16 cellular contexts compared by ENCODE assay signal in the genomic region with DNA sequence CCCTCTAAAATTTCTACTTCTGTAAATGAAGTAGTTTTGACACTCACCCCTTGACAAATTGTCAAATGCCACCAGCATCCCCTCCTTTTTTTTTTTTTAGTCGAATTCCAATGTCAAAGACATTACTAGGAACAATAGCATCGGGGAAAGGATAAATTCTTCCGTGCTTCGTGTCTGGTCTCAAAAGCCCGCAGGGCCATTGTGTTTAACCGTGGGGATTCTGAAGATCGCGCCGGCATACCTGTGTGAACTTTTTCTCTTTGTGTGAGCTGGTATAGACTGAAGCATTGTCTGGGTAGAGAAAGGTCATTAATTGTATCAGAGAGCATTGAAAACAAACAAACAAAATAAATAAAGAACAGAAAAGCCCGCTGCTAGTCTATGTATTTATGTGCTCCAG.
DNase-seq lines count a peak whose midpoint lies in the region; ATAC-seq and TF ChIP-seq lines count a peak whose summit lies in the region.
"Had no signal": no experiment of that assay in that cellular context is flagged by ENCODE, and none has a peak within 500 bp of the region (broad histone marks: within the 10 kb centered on the region; RNA-seq: fewer than 3 reads in every experiment).

No MANE protein-coding gene starts in this region.

- no peak for ATAC-seq in naive thymus-derived CD8-positive, alpha-beta T cell
- ATAC-seq: CD8-positive, alpha-beta T cell; GM12878; K562 had no signal

- POLR2A ChIA-PET in naive thymus-derived CD8-positive, alpha-beta T cell (lab: Charles Lee): no interaction called here

- dilution Hi-C loops in mammary epithelial cell (cut with HindIII; ENCODE audit: low sequenced_read_pairs): no loop called here

- H3K9ac ChIP-seq in HUES64 (ENCODE audit: low read depth, low read length) (no peak overlapping the region), endodermal cell (ENCODE audit: extremely low read depth, low read length, poor library complexity, severe bottlenecking) (no peak overlapping the region), neural progenitor cell (no peak overlapping the region), mammary epithelial cell (ENCODE audit: insufficient read depth, low read length) (no peak overlapping the region)
- H3K9ac ChIP-seq: BLaER1 treated with 17β-estradiol and CSF1 and Interleukin-3, amounts not matched to agents 10 nM and 100 nM had no signal

- H3K4me1 ChIP-seq in HUES64 (ENCODE audit: insufficient read depth, low read length) (peaks cover 6% of the 10 kb centered on the region; the same call in 1 of the 2 replicates), endodermal cell (ENCODE audit: control insufficient read depth, insufficient read depth, low read length) (no peaks in the 10 kb centered on the region), neural progenitor cell (peaks cover 4% of the 10 kb centered on the region), osteoblast (ENCODE audit: insufficient read depth, low read length) (no peaks in the 10 kb centered on the region), mammary epithelial cell (ENCODE audit: insufficient read depth, low read length) (no peaks in the 10 kb centered on the region)
- H3K4me1 ChIP-seq: BLaER1 treated with 17β-estradiol and CSF1 and Interleukin-3, amounts not matched to agents 10 nM and 100 nM had no signal

- H3K36me3 ChIP-seq in H7 (replicated peaks; ENCODE audit: control insufficient read depth, insufficient read depth, low read length) (no peaks in the 10 kb centered on the region), HUES64 (ENCODE audit: insufficient read depth, low read length) (no peaks in the 10 kb centered on the region), endodermal cell (ENCODE audit: control insufficient read depth, insufficient read depth, low read length) (no peaks in the 10 kb centered on the region), neural progenitor cell (no peaks in the 10 kb centered on the region), osteoblast (ENCODE audit: insufficient read depth, low read length) (no peaks in the 10 kb centered on the region), mammary epithelial cell (ENCODE audit: insufficient read depth, low read length) (no peaks in the 10 kb centered on the region)
- H3K36me3 ChIP-seq: BLaER1 treated with 17β-estradiol and CSF1 and Interleukin-3, amounts not matched to agents 10 nM and 100 nM had no signal

- CTCF ChIA-PET in mammary epithelial cell (lab: Charles Lee; ENCODE audit: low non-redundant PET): no interaction called here

- H3K9me3 ChIP-seq in HUES64 (ENCODE audit: insufficient read depth, low read depth, low read length): no peaks in the 10 kb centered on the region
- H3K9me3 ChIP-seq in endodermal cell (ENCODE audit: control insufficient read depth, low read length): no peaks in the 10 kb centered on the region
- no peaks in the 10 kb centered on the region for H3K9me3 ChIP-seq in neural progenitor cell (ENCODE audit: low read depth)
- H3K9me3 ChIP-seq in osteoblast (ENCODE audit: low read depth, low read length): no peaks in the 10 kb centered on the region
- peaks cover 10% of the 10 kb centered on the region for H3K9me3 ChIP-seq in mammary epithelial cell (replicated peaks; ENCODE audit: insufficient read depth, low read length)
- H3K9me3 ChIP-seq: BLaER1 treated with 17β-estradiol and CSF1 and Interleukin-3, amounts not matched to agents 10 nM and 100 nM had no signal

- DNase-seq in H7: peak; percentile 35
- peak; percentile 69 for DNase-seq in endodermal cell
- peak; percentile 45 for DNase-seq in neural progenitor cell (ENCODE audit: low spot score)
- no peak for DNase-seq in osteoblast (ENCODE audit: insufficient read length, low spot score, missing footprints)
- DNase-seq in mammary epithelial cell: no peak
- no peak for DNase-seq in stimulated activated CD4-positive, alpha-beta T cell treated with anti-CD3 and anti-CD28 coated beads, Interleukin-2, amount 100 ng/mL, for 24 hours
- DNase-seq in naive thymus-derived CD8-positive, alpha-beta T cell: no peak
- DNase-seq: Calu3; CD8-positive, alpha-beta T cell; DMS79 treated with DMSO at 0.1 percent for 48 hours; IMR-90 had no signal

- H3K4me3 Mint-ChIP-seq in endodermal cell (no peak overlapping the region), neural progenitor cell (no peak overlapping the region)
- no peak overlapping the region for H3K4me3 Mint-ChIP-seq in naive thymus-derived CD8-positive, alpha-beta T cell
- H3K4me3 Mint-ChIP-seq: B cell; CD8-positive, alpha-beta T cell had no signal

- in situ Hi-C loops in mammary epithelial cell (cut with MboI; ENCODE audit: low sequenced_read_pairs in 2 of 2): no loop called here

- peak overlapping the region; percentile 77; the same call in 1 of the 2 replicates for H3K27ac ChIP-seq in HUES64 (ENCODE audit: low read depth, low read length)
- H3K27ac ChIP-seq in endodermal cell (ENCODE audit: low read depth, low read length): no peak overlapping the region
- no peak overlapping the region for H3K27ac ChIP-seq in neural progenitor cell
- H3K27ac ChIP-seq in osteoblast (ENCODE audit: low read depth, low read length): no peak overlapping the region
- no peak overlapping the region for H3K27ac ChIP-seq in mammary epithelial cell (ENCODE audit: insufficient read depth, low read depth, low read length)
- H3K27ac ChIP-seq: BLaER1 treated with 17β-estradiol and CSF1 and Interleukin-3, amounts not matched to agents 10 nM and 100 nM had no signal

- H3K4me3 ChIP-seq in H7 (ENCODE audit: insufficient read depth, low read depth, low read length): no peak overlapping the region
- no peak overlapping the region for H3K4me3 ChIP-seq in HUES64 (ENCODE audit: low read length)
- H3K4me3 ChIP-seq in endodermal cell (ENCODE audit: low read length): no peak overlapping the region
- no peak overlapping the region for H3K4me3 ChIP-seq in neural progenitor cell
- H3K4me3 ChIP-seq in osteoblast (ENCODE audit: insufficient read depth, low read length): no peak overlapping the region
- H3K4me3 ChIP-seq in mammary epithelial cell (replicated peaks in 1 of 3; ENCODE audit: insufficient read depth in 1 of 3, low read depth in 2 of 3, low read length in 3 of 3): no peak overlapping the region
- H3K4me3 ChIP-seq: BLaER1 treated with 17β-estradiol and CSF1 and Interleukin-3, amounts not matched to agents 10 nM and 100 nM; GM12878; K562 had no signal

- no peaks in the 10 kb centered on the region for H3K79me2 ChIP-seq in neural progenitor cell (ENCODE audit: low read depth)
- no peaks in the 10 kb centered on the region for H3K79me2 ChIP-seq in osteoblast (ENCODE audit: insufficient read depth, low read length)
- H3K79me2 ChIP-seq in mammary epithelial cell (ENCODE audit: insufficient read depth, low read length): no peaks in the 10 kb centered on the region

- H3K4me1 Mint-ChIP-seq in endodermal cell (peaks cover 8% of the 10 kb centered on the region), neural progenitor cell (peaks cover 25% of the 10 kb centered on the region)
- peaks cover 0 to 6% (median 3%) of the 10 kb centered on the region in 4 donors for H3K4me1 Mint-ChIP-seq in naive thymus-derived CD8-positive, alpha-beta T cell

- H3K27ac Mint-ChIP-seq in endodermal cell (no peak overlapping the region), neural progenitor cell (peak overlapping the region; percentile 92)
- no peak overlapping the region for H3K27ac Mint-ChIP-seq in naive thymus-derived CD8-positive, alpha-beta T cell
- H3K27ac Mint-ChIP-seq: B cell; CD8-positive, alpha-beta T cell had no signal

- no peaks in the 10 kb centered on the region for H3K27me3 Mint-ChIP-seq in endodermal cell (ENCODE audit: insufficient read depth)
- peaks cover 3% of the 10 kb centered on the region for H3K27me3 Mint-ChIP-seq in neural progenitor cell (ENCODE audit: insufficient read depth, low read depth)
- peaks cover 4 to 22% (median 12%) of the 10 kb centered on the region in 5 donors for H3K27me3 Mint-ChIP-seq in naive thymus-derived CD8-positive, alpha-beta T cell

- peaks cover 14% of the 10 kb centered on the region for H4K20me1 ChIP-seq in neural progenitor cell (ENCODE audit: low read depth)
- H4K20me1 ChIP-seq in osteoblast (ENCODE audit: insufficient read depth, low read length): no peaks in the 10 kb centered on the region
- H4K20me1 ChIP-seq in mammary epithelial cell (ENCODE audit: insufficient read depth, low read length): no peaks in the 10 kb centered on the region
- H4K20me1 ChIP-seq: BLaER1 treated with 17β-estradiol and CSF1 and Interleukin-3, amounts not matched to agents 10 nM and 100 nM had no signal

- BruUV-seq in mammary epithelial cell (replicated peaks; lab: Mats Ljungman, UMichigan): no TSS peak

- no peaks in the 10 kb centered on the region for H3K36me3 Mint-ChIP-seq in endodermal cell (ENCODE audit: low read depth)
- H3K36me3 Mint-ChIP-seq in neural progenitor cell: peaks cover 7% of the 10 kb centered on the region
- H3K36me3 Mint-ChIP-seq in naive thymus-derived CD8-positive, alpha-beta T cell: peaks cover 0 to 7% (median 4%) of the 10 kb centered on the region in 3 donors
- H3K36me3 Mint-ChIP-seq: CD8-positive, alpha-beta T cell had no signal

- WGBS in HUES64: 44% methylated on average over 10 of the region's 10 CpGs
- WGBS in endodermal cell (ENCODE audit: insufficient coverage in 1 of 2, insufficient read length in 1 of 2), 2 experiments: 43 to 64% methylated on average over 4 to 10 of the region's 10 CpGs
- 88% methylated on average over 10 of the region's 10 CpGs for WGBS in mammary epithelial cell (ENCODE audit: low coverage, missing lambda C conversion rate)

- H3K9me3 Mint-ChIP-seq in endodermal cell (no peaks in the 10 kb centered on the region), neural progenitor cell (peaks cover 9% of the 10 kb centered on the region)
- H3K9me3 Mint-ChIP-seq in naive thymus-derived CD8-positive, alpha-beta T cell: peaks cover 0 to 9% (median 0%) of the 10 kb centered on the region in 9 donors
- H3K9me3 Mint-ChIP-seq: CD8-positive, alpha-beta T cell had no signal

- H2AFZ ChIP-seq in neural progenitor cell (replicated peaks) (no peak overlapping the region), osteoblast (ENCODE audit: low read length) (no peak overlapping the region), mammary epithelial cell (ENCODE audit: low read depth, low read length) (no peak overlapping the region)

- peaks cover 15% of the 10 kb centered on the region for H3F3A ChIP-seq in neural progenitor cell (ENCODE audit: low read depth)

- intact Hi-C loops in mammary epithelial cell (cut with micrococcal nuclease): no loop called here

- H3K4me2 ChIP-seq in neural progenitor cell (no peak overlapping the region), osteoblast (ENCODE audit: insufficient read depth, low read length) (no peak overlapping the region), mammary epithelial cell (ENCODE audit: insufficient read depth, low read depth, low read length) (no peak overlapping the region)
- H3K4me2 ChIP-seq: BLaER1 treated with 17β-estradiol and CSF1 and Interleukin-3, amounts not matched to agents 10 nM and 100 nM had no signal

- TF ChIP-seq CTCF in endodermal cell (conservative IDR thresholded peaks at IDR 0.05) (no peak), neural progenitor cell (IDR thresholded peaks at IDR 0.05) (no peak), osteoblast (IDR thresholded peaks at IDR 0.05; ENCODE audit: extremely low read depth, low read depth, low read length) (no peak), mammary epithelial cell (conservative IDR thresholded peaks at IDR 0.05 in 1 of 2, IDR thresholded peaks at IDR 0.05 in 1 of 2; ENCODE audit: extremely low read depth in 1 of 2, insufficient read depth in 1 of 2, low read depth in 1 of 2, low read length in 2 of 2) (no peak)

- H3K27me3 ChIP-seq in H7 (ENCODE audit: control insufficient read depth, insufficient read depth, low read length) (no peaks in the 10 kb centered on the region), HUES64 (ENCODE audit: insufficient read depth, low read length) (no peaks in the 10 kb centered on the region), endodermal cell (ENCODE audit: control insufficient read depth, insufficient read depth, low read length, poor library complexity, severe bottlenecking) (no peaks in the 10 kb centered on the region), neural progenitor cell (no peaks in the 10 kb centered on the region), osteoblast (ENCODE audit: insufficient read depth, low read length) (no peaks in the 10 kb centered on the region), mammary epithelial cell (ENCODE audit: insufficient read depth, low read length) (no peaks in the 10 kb centered on the region)
- H3K27me3 ChIP-seq: BLaER1 treated with 17β-estradiol and CSF1 and Interleukin-3, amounts not matched to agents 10 nM and 100 nM had no signal

Comparison
In these comparisons a context has a peak if more than half of its experiments do, and no peak if none do; other contexts are left out.
1. DNase-seq: peak in H7 (single experiment), endodermal cell (single experiment) and neural progenitor cell (single experiment); none in osteoblast (single experiment), mammary epithelial cell (single experiment), stimulated activated CD4-positive, alpha-beta T cell treated with anti-CD3 and anti-CD28 coated beads, Interleukin-2, amount 100 ng/mL, for 24 hours (0 of 2) and naive thymus-derived CD8-positive, alpha-beta T cell (0 of 10).